ENCODE assay signal across 8 cellular contexts in genomic region chr21:16534408-16535099, GRCh38.
DNase-seq lines count a peak whose midpoint lies in the region; ATAC-seq and TF ChIP-seq lines count a peak whose summit lies in the region.

No MANE protein-coding gene starts in this region.

- H3K27me3 ChIP-seq in gastroesophageal sphincter = no peaks in the 10 kb centered on the region

- no peak for TF ChIP-seq CTCF in gastroesophageal sphincter (IDR thresholded peaks at IDR 0.05)

- peak; percentile 60 for ATAC-seq in SK-N-SH treated with all-trans-retinoic acid at 6 μM for 48 hours
- ATAC-seq in gastroesophageal sphincter = peak; percentile 75
- no peak for ATAC-seq in HG03442 (IDR thresholded peaks at IDR 0.05; ENCODE audit: unreplicated experiment)

- 21 to 38% methylated on average over 7 to 10 of the region's 11 CpGs for WGBS in gastroesophageal sphincter (ENCODE audit: low coverage in 1 of 2), 2 donors

- no peaks in the 10 kb centered on the region for H3K36me3 Mint-ChIP-seq in activated T-cell treated with anti-CD3 and anti-CD28 coated beads, Interleukin-2, amount 50 U/mL, for 24 hours (ENCODE audit: low read depth)

- no peak for TF ChIP-seq POLR2A in gastroesophageal sphincter (IDR thresholded peaks at IDR 0.05)

- no peak overlapping the region for H3K4me3 Mint-ChIP-seq in activated T-cell treated with anti-CD3 and anti-CD28 coated beads, Interleukin-2, amount 50 U/mL, for 24 hours

- H3K27me3 Mint-ChIP-seq in activated T-cell treated with anti-CD3 and anti-CD28 coated beads, Interleukin-2, amount 50 U/mL, for 24 hours = no peaks in the 10 kb centered on the region

- H3K4me1 ChIP-seq in gastroesophageal sphincter = peaks cover 0 to 23% (median 0%) of the 10 kb centered on the region in 3 donors

- H3K9me3 ChIP-seq in gastroesophageal sphincter = no peaks in the 10 kb centered on the region

- DNase-seq in EH (ENCODE audit: low read depth) = peak; percentile 6
- DNase-seq in putamen (ENCODE audit: low spot score) = peak; percentile 82
- no peak for DNase-seq in stimulated activated CD4-positive, alpha-beta T cell treated with anti-CD3 and anti-CD28 coated beads, Interleukin-2, amount 100 ng/mL, for 24 hours
- no peak for DNase-seq in CD1c-positive myeloid dendritic cell (ENCODE audit: extremely low spot score)
- no peak for DNase-seq in activated T-cell treated with anti-CD3 and anti-CD28 coated beads, Interleukin-2, amount 50 U/mL, for 24 hours

- peak overlapping the region; percentile 44 to 57 for H3K4me3 ChIP-seq in gastroesophageal sphincter

- peak overlapping the region; percentile 8 to 80 (median 75) for H3K27ac ChIP-seq in gastroesophageal sphincter

- no peak overlapping the region for H3K27ac Mint-ChIP-seq in activated T-cell treated with anti-CD3 and anti-CD28 coated beads, Interleukin-2, amount 50 U/mL, for 24 hours

- H3K4me1 Mint-ChIP-seq in activated T-cell treated with anti-CD3 and anti-CD28 coated beads, Interleukin-2, amount 50 U/mL, for 24 hours (ENCODE audit: low read depth) = no peaks in the 10 kb centered on the region

- no peak for TF ChIP-seq EP300 in gastroesophageal sphincter (IDR thresholded peaks at IDR 0.05)

- H3K36me3 ChIP-seq in gastroesophageal sphincter = no peaks in the 10 kb centered on the region

- H3K9me3 Mint-ChIP-seq in activated T-cell treated with anti-CD3 and anti-CD28 coated beads, Interleukin-2, amount 50 U/mL, for 24 hours = peaks cover 16% of the 10 kb centered on the region

TF ChIP-seq in SK-N-SH treated with all-trans-retinoic acid at 6 μM for 48 hours, 23 proteins besides CTCF, POLR2A, EP300 and RAD21:
- TF ChIP-seq PATZ1 (CRISPR knock-in tag; IDR thresholded peaks at IDR 0.05; ENCODE audit: borderline replicate concordance) (no peak), TSHZ2 (CRISPR knock-in tag; IDR thresholded peaks at IDR 0.05) (0 out of 2 replicates have a peak, but pooled peaks have one; percentile 43)

Comparison
In these comparisons a context has a peak if more than half of its experiments do, and no peak if none do; other contexts are left out.
1. DNase-seq: peak in EH (single experiment) and putamen (single experiment); none in stimulated activated CD4-positive, alpha-beta T cell treated with anti-CD3 and anti-CD28 coated beads, Interleukin-2, amount 100 ng/mL, for 24 hours (0 of 2), CD1c-positive myeloid dendritic cell (single experiment) and activated T-cell treated with anti-CD3 and anti-CD28 coated beads, Interleukin-2, amount 50 U/mL, for 24 hours (single experiment).